ENCODE assay signal across 1 cellular context in the genomic region with DNA sequence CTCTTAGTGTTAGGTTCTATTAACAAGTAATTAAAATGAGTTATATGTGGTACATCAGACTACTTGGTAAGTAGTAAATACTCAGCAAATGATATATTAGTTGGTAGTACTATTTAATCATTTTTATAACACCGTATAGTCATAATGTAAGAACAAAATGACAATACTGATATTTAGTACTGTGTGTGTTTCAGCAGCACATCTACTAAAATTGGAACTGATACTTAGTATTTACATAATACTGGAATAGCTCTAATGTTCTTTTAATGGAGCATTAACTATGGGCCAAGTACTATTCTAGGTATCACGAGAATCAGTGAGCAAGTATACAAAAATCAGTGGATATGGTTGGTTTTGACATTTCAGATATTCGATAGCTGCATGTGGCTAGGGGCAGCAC.
TF ChIP-seq lines count a peak whose summit lies in the region.

No MANE protein-coding gene starts in this region.

TF ChIP-seq in HCT116, 20 proteins besides CTCF, POLR2A, EP300 and RAD21:
- TF ChIP-seq EGR1 (IDR thresholded peaks at IDR 0.05; ENCODE audit: low read depth) (no peak), CBX3 (IDR thresholded peaks at IDR 0.05; ENCODE audit: low read depth) (no peak), EZH2phosphoT487 (IDR thresholded peaks at IDR 0.05; ENCODE audit: borderline replicate concordance) (no peak), POLR2AphosphoS5 (IDR thresholded peaks at IDR 0.05; ENCODE audit: low read depth, low read length) (no peak), YY1 (IDR thresholded peaks at IDR 0.05; ENCODE audit: extremely low read depth, insufficient replicate concordance, low read depth, low read length) (no peak), SIN3A (IDR thresholded peaks at IDR 0.05; ENCODE audit: low read depth) (no peak), ELF1 (IDR thresholded peaks at IDR 0.05; ENCODE audit: borderline replicate concordance, low read depth) (no peak), MAX (IDR thresholded peaks at IDR 0.05) (no peak), EZH2 (IDR thresholded peaks at IDR 0.05) (no peak), REST (IDR thresholded peaks at IDR 0.05; ENCODE audit: low read depth) (no peak), ZBTB33 (IDR thresholded peaks at IDR 0.05; ENCODE audit: extremely low read depth, insufficient replicate concordance, low read length) (no peak)
